ENCODE assay signal across 17 cellular contexts in the genomic region with DNA sequence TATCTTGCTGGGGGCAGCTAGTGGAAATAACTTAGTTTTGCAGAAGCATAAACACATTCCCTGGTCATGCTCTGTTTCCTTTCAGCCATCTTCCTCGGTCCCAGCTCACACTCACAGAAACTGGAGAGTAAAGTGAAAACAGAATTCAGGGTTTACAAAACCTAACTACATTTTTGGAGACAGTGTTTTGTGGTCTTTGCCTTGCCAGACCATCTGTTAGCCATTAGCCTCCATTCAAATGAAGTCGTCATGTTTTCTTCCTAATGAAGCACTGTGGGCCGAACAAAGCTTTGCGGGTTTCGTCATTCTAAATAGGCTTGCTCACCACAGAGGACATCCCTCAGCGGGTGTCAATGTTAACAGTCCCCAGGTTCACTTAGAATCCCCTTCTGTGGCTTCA.
A peak's percentile ranks its signal among the peaks of the same experiment; 100 is the strongest.
DNase-seq lines count a peak whose midpoint lies in the region; ATAC-seq and TF ChIP-seq lines count a peak whose summit lies in the region.
"Had no signal": no experiment of that assay in that cellular context is flagged by ENCODE, and none has a peak within 500 bp of the region (broad histone marks: within the 10 kb centered on the region; RNA-seq: fewer than 3 reads in every experiment).

No MANE protein-coding gene starts in this region.

- in situ Hi-C loops in astrocyte of the cerebellum (cut with HindIII; ENCODE audit: low sequenced_read_pairs): no loop called here

- H4K20me1 ChIP-seq in GM23338 (replicated peaks; ENCODE audit: insufficient read depth): no peaks in the 10 kb centered on the region
- H4K20me1 ChIP-seq in smooth muscle cell (ENCODE audit: low read depth): no peaks in the 10 kb centered on the region

- H3F3A ChIP-seq in GM23338 (replicated peaks; ENCODE audit: low read depth): no peaks in the 10 kb centered on the region
- H3F3A ChIP-seq in smooth muscle cell (ENCODE audit: low read depth): peaks cover 7% of the 10 kb centered on the region

- H3K4me2 ChIP-seq in GM23338 (no peak overlapping the region), smooth muscle cell (peak overlapping the region; percentile 46)

- TF ChIP-seq CTCF in GM23338 (conservative IDR thresholded peaks at IDR 0.05; ENCODE audit: low read depth in 2 of 2) (no peak), astrocyte of the cerebellum (IDR thresholded peaks at IDR 0.05; ENCODE audit: low read depth, low read length, missing control alignments) (no peak), smooth muscle cell (IDR thresholded peaks at IDR 0.05; ENCODE audit: borderline replicate concordance, insufficient read depth, poor library complexity, severe bottlenecking) (no peak)

- no peaks in the 10 kb centered on the region for H3K27me3 ChIP-seq in GM23338 (ENCODE audit: insufficient read depth)
- H3K27me3 ChIP-seq in smooth muscle cell (ENCODE audit: low read depth): no peaks in the 10 kb centered on the region

- H3K27ac ChIP-seq in GM23338 (ENCODE audit: low read depth): no peak overlapping the region
- peak overlapping the region; percentile 67 for H3K27ac ChIP-seq in smooth muscle cell (ENCODE audit: low read depth)
- H3K27ac ChIP-seq in caudate nucleus (ENCODE audit: low read depth, low read length): no peak overlapping the region

- no peak overlapping the region for H3K4me3 Mint-ChIP-seq in GM23338
- H3K4me3 Mint-ChIP-seq in T-helper 2 cell treated with Interferon-gamma antibody and Interleukin-4, amounts not matched to agents 5 μg/mL and 100 μg/mL, for 36 hours: no peak overlapping the region
- H3K4me3 Mint-ChIP-seq: natural killer cell treated with Interleukin-12 subunit alpha and Interleukin-12 subunit beta and Interleukin-15 and Interleukin-18, amount 100 ng/mL, for 72 hours had no signal

- 53% methylated on average over 6 of the region's 6 CpGs for WGBS in smooth muscle cell (ENCODE audit: low lambda C conversion rate)

- ATAC-seq in GM23338 (peak; percentile 52; the same call in 2 of the 3 replicates), HG02571 (IDR thresholded peaks at IDR 0.05; ENCODE audit: unreplicated experiment) (no peak)
- ATAC-seq: natural killer cell treated with Interleukin-12 subunit alpha and Interleukin-12 subunit beta and Interleukin-15 and Interleukin-18, amount 100 ng/mL, for 72 hours had no signal

- H3K9ac ChIP-seq in smooth muscle cell (ENCODE audit: low read depth): peak overlapping the region; percentile 8

- no peaks in the 10 kb centered on the region for H3K9me3 ChIP-seq in smooth muscle cell (replicated peaks; ENCODE audit: low read depth)

- H3K4me1 ChIP-seq in GM23338 (ENCODE audit: insufficient read depth) (peaks cover 6% of the 10 kb centered on the region; the same call in 1 of the 2 replicates), smooth muscle cell (ENCODE audit: low read depth) (peaks cover 8% of the 10 kb centered on the region)

- H3K36me3 ChIP-seq in GM23338 (ENCODE audit: insufficient read depth) (no peaks in the 10 kb centered on the region; the same call in 1 of the 2 replicates), smooth muscle cell (ENCODE audit: low read depth) (no peaks in the 10 kb centered on the region)

- H3K9me2 ChIP-seq in GM23338 (ENCODE audit: insufficient read depth): no peaks in the 10 kb centered on the region; the same call in 1 of the 2 replicates

- peak overlapping the region; percentile 23; the same call in 1 of the 2 replicates for H3K27ac Mint-ChIP-seq in GM23338
- no peak overlapping the region for H3K27ac Mint-ChIP-seq in T-helper 2 cell treated with Interferon-gamma antibody and Interleukin-4, amounts not matched to agents 5 μg/mL and 100 μg/mL, for 36 hours
- H3K27ac Mint-ChIP-seq: natural killer cell treated with Interleukin-12 subunit alpha and Interleukin-12 subunit beta and Interleukin-15 and Interleukin-18, amount 100 ng/mL, for 72 hours had no signal

- H3K79me2 ChIP-seq in GM23338 (replicated peaks; ENCODE audit: insufficient read depth): no peaks in the 10 kb centered on the region
- no peaks in the 10 kb centered on the region for H3K79me2 ChIP-seq in smooth muscle cell (ENCODE audit: low read depth)

- H2AFZ ChIP-seq in GM23338: peak overlapping the region; percentile 76
- peak overlapping the region; percentile 96 for H2AFZ ChIP-seq in smooth muscle cell (ENCODE audit: low read depth)

- H3K4me3 ChIP-seq in GM23338 (no peak overlapping the region), astrocyte of the cerebellum (ENCODE audit: low read depth, low read length) (no peak overlapping the region), smooth muscle cell (no peak overlapping the region)

- H3K36me3 Mint-ChIP-seq in GM23338 (ENCODE audit: low read depth): no peaks in the 10 kb centered on the region; the same call in 2 of the 3 replicates
- no peaks in the 10 kb centered on the region for H3K36me3 Mint-ChIP-seq in T-helper 2 cell treated with Interferon-gamma antibody and Interleukin-4, amounts not matched to agents 5 μg/mL and 100 μg/mL, for 36 hours (ENCODE audit: low read depth)
- H3K36me3 Mint-ChIP-seq: natural killer cell treated with Interleukin-12 subunit alpha and Interleukin-12 subunit beta and Interleukin-15 and Interleukin-18, amount 100 ng/mL, for 72 hours had no signal

- H3K9me3 Mint-ChIP-seq in GM23338: peaks cover 8% of the 10 kb centered on the region; the same call in 2 of the 3 replicates
- H3K9me3 Mint-ChIP-seq in T-helper 2 cell treated with Interferon-gamma antibody and Interleukin-4, amounts not matched to agents 5 μg/mL and 100 μg/mL, for 36 hours: peaks cover 7% of the 10 kb centered on the region

- H3K27me3 Mint-ChIP-seq in GM23338 (ENCODE audit: insufficient read depth, low read depth, poor library complexity): peaks cover 5% of the 10 kb centered on the region
- H3K27me3 Mint-ChIP-seq in T-helper 2 cell treated with Interferon-gamma antibody and Interleukin-4, amounts not matched to agents 5 μg/mL and 100 μg/mL, for 36 hours (ENCODE audit: low read depth): no peaks in the 10 kb centered on the region
- H3K27me3 Mint-ChIP-seq: natural killer cell treated with Interleukin-12 subunit alpha and Interleukin-12 subunit beta and Interleukin-15 and Interleukin-18, amount 100 ng/mL, for 72 hours had no signal

- H3K4me1 Mint-ChIP-seq in GM23338: peaks cover 12% of the 10 kb centered on the region; the same call in 2 of the 3 replicates
- H3K4me1 Mint-ChIP-seq in T-helper 2 cell treated with Interferon-gamma antibody and Interleukin-4, amounts not matched to agents 5 μg/mL and 100 μg/mL, for 36 hours (ENCODE audit: low read depth): no peaks in the 10 kb centered on the region

- no peak for TF ChIP-seq POLR2A in erythroblast (IDR thresholded peaks at IDR 0.05; ENCODE audit: low read length)

- DNase-seq in GM23338 (ENCODE audit: low spot score): no peak
- peak; percentile 93 for DNase-seq in astrocyte of the cerebellum (ENCODE audit: low read depth)
- DNase-seq in iPS-NIHi7 (ENCODE audit: extremely low spot score): peak; percentile 20
- DNase-seq in smooth muscle cell (lab: John Stamatoyannopoulos, UW; ENCODE audit: unreplicated experiment): no peak
- no peak for DNase-seq in erythroblast (lab: John Stamatoyannopoulos, UW)
- no peak for DNase-seq in caudate nucleus (lab: John Stamatoyannopoulos, UW)
- no peak for DNase-seq in T-helper 2 cell treated with Interferon-gamma antibody and Interleukin-4, amounts not matched to agents 5 μg/mL and 100 μg/mL, for 36 hours (ENCODE audit: low spot score)
- DNase-seq: activated CD4-positive, alpha-beta T cell treated with anti-CD3 and anti-CD28 coated beads, Interleukin-2, amount 50 U/mL, for 1 hour; activated effector memory CD4-positive, alpha-beta T cell treated with anti-CD3 and anti-CD28 coated beads, Interleukin-2, amount 50 U/mL, for 16 hours; dermis blood vessel endothelial cell; DMS 273 treated with DMSO at 0.1 percent for 48 hours; NCI-H524; SHP77 treated with DMSO at 0.1 percent for 48 hours; stimulated activated CD4-positive, alpha-beta T cell treated with anti-CD3 and anti-CD28 coated beads, Interleukin-1b, Interleukin-23, amount 100 ng/mL, for 48 hours; stimulated activated naive CD4-positive, alpha-beta T cell treated with Interleukin-2 at 50 U/mL for 16 hours had no signal

TF ChIP-seq in GM23338, 12 proteins besides CTCF, POLR2A, EP300 and RAD21 (continues in another document):
- TF ChIP-seq JUNB (IDR thresholded peaks at IDR 0.05; ENCODE audit: unreplicated experiment) (no peak), EZH2phosphoT487 (IDR thresholded peaks at IDR 0.05; ENCODE audit: unreplicated experiment) (no peak), ZNF114 (CRISPR knock-in tag; IDR thresholded peaks at IDR 0.05) (no peak), ZNF331 (CRISPR knock-in tag; IDR thresholded peaks at IDR 0.05; ENCODE audit: low read depth) (no peak), EZH2 (IDR thresholded peaks at IDR 0.05; ENCODE audit: low read depth, unreplicated experiment) (no peak), CREB1 (CRISPR knock-in tag; IDR thresholded peaks at IDR 0.05; ENCODE audit: low read depth) (no peak), POLR2AphosphoS5 (IDR thresholded peaks at IDR 0.05; ENCODE audit: low read depth) (no peak)

Comparison
In these comparisons a context has a peak if more than half of its experiments do, and no peak if none do; other contexts are left out.
1. DNase-seq: peak in astrocyte of the cerebellum (single experiment) and iPS-NIHi7 (single experiment); none in GM23338 (single experiment), smooth muscle cell (single experiment), erythroblast (0 of 2), caudate nucleus (0 of 61) and T-helper 2 cell treated with Interferon-gamma antibody and Interleukin-4, amounts not matched to agents 5 μg/mL and 100 μg/mL, for 36 hours (single experiment).